ENCODE assay signal across 9 cellular contexts in genomic region chr5:170719551-170719950, GRCh38.
"Had no signal": no experiment of that assay in that cellular context is flagged by ENCODE, and none has a peak within 500 bp of the region (broad histone marks: within the 10 kb centered on the region; RNA-seq: fewer than 3 reads in every experiment).

No MANE protein-coding gene starts in this region.

- DNase-seq: GM23248, GOT3, H7, HFFc6 had no signal

- H3K36me3 ChIP-seq: HAP-1 had no signal

- H3K4me3 Mint-ChIP-seq: HFFc6 had no signal

- H3K9me3 Mint-ChIP-seq: HFFc6 had no signal

- H3K27ac Mint-ChIP-seq: HFFc6, IgD-negative memory B cell had no signal

- ATAC-seq: HCT116, HepG2 had no signal

- H3K4me1 ChIP-seq: HAP-1 had no signal

- H3K4me1 Mint-ChIP-seq: IgD-negative memory B cell had no signal

- H3K27ac ChIP-seq: GM23248, HL-60 had no signal

- H3K9me3 ChIP-seq: HAP-1 had no signal

- H3K4me3 ChIP-seq: GM23248, HAP-1 had no signal
